ENCODE assay signal across 9 cellular contexts in the genomic region with DNA sequence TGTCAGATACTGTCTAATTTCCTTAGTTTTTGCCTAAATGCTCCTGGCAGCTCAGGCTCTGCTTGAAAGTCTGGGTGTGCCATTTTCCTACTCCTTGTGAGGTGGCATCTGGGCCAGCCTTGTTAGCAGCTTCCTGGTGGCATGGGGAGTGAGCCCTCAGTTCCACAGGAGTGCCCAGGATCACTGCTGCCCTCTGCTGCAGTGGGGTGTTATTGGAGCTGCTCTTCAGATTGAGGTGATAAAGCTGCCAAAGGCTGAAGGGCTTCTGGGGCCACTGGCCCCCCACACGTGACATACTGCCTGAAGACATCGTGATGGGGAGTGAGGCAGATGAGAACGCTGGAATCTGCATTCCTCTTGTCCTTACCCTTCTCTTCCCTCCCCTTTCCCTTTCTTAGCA. TPM values are rescaled to one million over a fixed set of nuclear protein-coding genes. Genes with fewer than 3 reads are reported as not detected.
DNase-seq lines count a peak whose midpoint lies in the region; ATAC-seq and TF ChIP-seq lines count a peak whose summit lies in the region.
"Had no signal": no experiment of that assay in that cellular context is flagged by ENCODE, and none has a peak within 500 bp of the region (broad histone marks: within the 10 kb centered on the region; RNA-seq: fewer than 3 reads in every experiment).

No MANE protein-coding gene starts in this region.

- H3K4me1 ChIP-seq in GM23248 (ENCODE audit: insufficient read depth) = no peaks in the 10 kb centered on the region

- ATAC-seq in HG03378 (IDR thresholded peaks at IDR 0.05; ENCODE audit: unreplicated experiment) = no peak
- no peak for ATAC-seq in GM21529 (IDR thresholded peaks at IDR 0.05; ENCODE audit: unreplicated experiment)

- peak overlapping the region in 4 of 6 donors; percentile 10 to 56 (median 35) for H3K27ac Mint-ChIP-seq in immature natural killer cell

- TF ChIP-seq CTCF in AG09319 (IDR thresholded peaks at IDR 0.05; ENCODE audit: low read depth, low read length) = peak; percentile 13; the same call in 1 of the 2 replicates

- H3K9me2 ChIP-seq in GM23248 (ENCODE audit: insufficient read depth) = no peaks in the 10 kb centered on the region

- H3K9me3 ChIP-seq in GM23248 (ENCODE audit: low read depth) = no peaks in the 10 kb centered on the region

- no peaks in the 10 kb centered on the region for H3K27me3 ChIP-seq in GM23248 (replicated peaks; ENCODE audit: insufficient read depth)

- no peak overlapping the region for H3K4me2 ChIP-seq in GM23248 (ENCODE audit: unreplicated experiment)

- H3K4me3 ChIP-seq in GM23248 = no peak overlapping the region

- no peak overlapping the region for H2AFZ ChIP-seq in GM23248

- H3K27me3 Mint-ChIP-seq in immature natural killer cell (ENCODE audit: low read depth in 3 of 3) = peaks cover 0 to 1% (median 0%) of the 10 kb centered on the region in 3 donors

- H3F3A ChIP-seq in GM23248 (ENCODE audit: insufficient read depth) = peaks cover 100% of the 10 kb centered on the region

- no peaks in the 10 kb centered on the region for H3K4me1 Mint-ChIP-seq in immature natural killer cell

- in situ Hi-C loops in GM23248 (cut with MboI) = no loop called here

- 0 out of 2 replicates have a peak overlapping the region, but pooled peaks have one; percentile 20 for H3K27ac ChIP-seq in GM23248

- 94 to 96% methylated on average over 3 of the region's 3 CpGs for WGBS in GM23248 (ENCODE audit: low coverage in 1 of 2, low lambda C conversion rate in 2 of 2, missing lambda C conversion rate in 2 of 2), 2 experiments

- no peaks in the 10 kb centered on the region for H4K20me1 ChIP-seq in GM23248 (ENCODE audit: insufficient read depth)

- peaks cover 18 to 54% (median 32%) of the 10 kb centered on the region in 3 donors for H3K36me3 Mint-ChIP-seq in immature natural killer cell

- H3K4me3 Mint-ChIP-seq in immature natural killer cell = no peak overlapping the region

- peaks cover 24% of the 10 kb centered on the region for H3K79me2 ChIP-seq in GM23248 (ENCODE audit: insufficient read depth)

- no peaks in the 10 kb centered on the region for H3K9me3 Mint-ChIP-seq in immature natural killer cell

- no peak overlapping the region for H3K9ac ChIP-seq in GM23248

- DNase-seq in AG09319 (ENCODE audit: extremely low read depth, low read depth) (no peak), GM23248 (peak; percentile 42), UCSD-AML1 (lab: John Stamatoyannopoulos, UW; ENCODE audit: unreplicated experiment) (peak; percentile 17), immature natural killer cell (no peak), NCI-H446 (lab: John Stamatoyannopoulos, UW) (no peak), NCI-H187 (lab: John Stamatoyannopoulos, UW) (no peak)
- DNase-seq: H7 had no signal

- H3K36me3 ChIP-seq in GM23248 (ENCODE audit: low read depth) = peaks cover 92% of the 10 kb centered on the region

RNA-seq across cellular contexts. Expression of a gene that starts 27.4 kb away (rescaled TPM):
- total RNA-seq in GM23248 (2014; rRNA removed; shearing (Covaris generic)) = 13.2 and 16.8 TPM in 2 replicates
- polyA plus RNA-seq in GM23248 (2016; fragmentation: Nextera tagmentation; extraction: Ambion mirVana) = 14.2 and 17.5 TPM in 2 replicates
- 10 to 100 TPM in 1 of 3 donors, 1 to 10 TPM in 2; 7.1 to 12.7 (median 7.5) TPM for polyA plus RNA-seq in immature natural killer cell

RNA-seq across cellular contexts. Expression of a gene that starts 28.1 kb away (rescaled TPM):
- total RNA-seq in GM23248 (2014; rRNA removed; shearing (Covaris generic)) = 241 and 303 TPM in 2 replicates
- polyA plus RNA-seq in GM23248 (2016; fragmentation: Nextera tagmentation; extraction: Ambion mirVana) (595 and 643 TPM in 2 replicates), immature natural killer cell (1,000 to 10,000 TPM in 2 of 3 donors, 100 to 1,000 TPM in 1; 902 to 1,477 (median 1,071) TPM)

RNA-seq across cellular contexts. Expression of a gene that starts 37.3 kb away (rescaled TPM):
- 3.4 and 3.7 TPM in 2 replicates for total RNA-seq in GM23248 (2014; rRNA removed; shearing (Covaris generic))
- polyA plus RNA-seq in GM23248 (2016; fragmentation: Nextera tagmentation; extraction: Ambion mirVana) = 6.6 and 8.6 TPM in 2 replicates
- polyA plus RNA-seq in immature natural killer cell = 10 to 100 TPM in 1 of 3 donors, 1 to 10 TPM in 2; 3.4 to 10.7 (median 4.3) TPM

Comparison
In these comparisons a context has a peak if more than half of its experiments do, and no peak if none do; other contexts are left out.
1. DNase-seq: peak in GM23248 (single experiment) and UCSD-AML1 (single experiment); none in AG09319 (single experiment), immature natural killer cell (0 of 3), NCI-H446 (0 of 2) and NCI-H187 (0 of 2).